22 cellular contexts compared by ENCODE assay signal in the genomic region with DNA sequence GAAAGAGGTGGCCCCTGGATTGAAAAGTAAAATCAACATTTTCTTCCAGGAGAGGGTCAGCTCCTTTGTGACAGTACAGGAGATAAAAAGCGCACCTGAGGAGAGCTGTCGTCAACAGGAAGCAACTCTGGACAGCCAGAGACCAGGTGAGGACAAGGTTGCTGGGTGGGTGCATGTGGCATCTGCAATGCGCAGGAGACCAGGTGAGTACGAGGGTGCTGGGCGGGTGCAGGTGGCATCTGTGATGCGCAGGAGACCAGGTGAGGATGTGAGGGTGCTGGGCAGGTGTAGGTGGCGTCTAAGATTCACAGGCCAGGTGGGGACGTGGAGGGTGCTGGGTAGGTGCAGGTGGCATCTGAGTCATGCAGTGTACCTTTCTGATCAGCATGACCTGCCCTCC.
"Had no signal": no experiment of that assay in that cellular context is flagged by ENCODE, and none has a peak within 500 bp of the region (broad histone marks: within the 10 kb centered on the region; RNA-seq: fewer than 3 reads in every experiment).

No MANE protein-coding gene starts in this region.

- H3K9me3 Mint-ChIP-seq: activated CD4-positive, alpha-beta T cell treated with anti-CD3 and anti-CD28 coated beads, Interleukin-2, amount 10 ng/mL, durations not matched to agents 24 days and 14 days; activated naive CD4-positive, alpha-beta T cell treated with anti-CD3 and anti-CD28 coated beads for 36 hours; activated naive CD8-positive, alpha-beta T cell treated with anti-CD3 and anti-CD28 coated beads, Interleukin-2, amount 50 U/mL, for 24 hours; activated T-cell treated with anti-CD3 and anti-CD28 coated beads, Interleukin-2, amount 50 U/mL, for 4 hours; brain; natural killer cell had no signal

- H3K36me3 Mint-ChIP-seq: natural killer cell had no signal

- H3K36me3 ChIP-seq: uterus had no signal

- H3K4me1 Mint-ChIP-seq: activated CD4-positive, alpha-beta T cell treated with anti-CD3 and anti-CD28 coated beads, Interleukin-2, amount 10 ng/mL, durations not matched to agents 24 days and 14 days; activated naive CD8-positive, alpha-beta T cell treated with anti-CD3 and anti-CD28 coated beads, Interleukin-2, amount 50 U/mL, for 24 hours; brain; natural killer cell had no signal

- DNase-seq: activated CD4-positive, alpha-beta T cell treated with anti-CD3 and anti-CD28 coated beads, Interleukin-2, amount 10 ng/mL, durations not matched to agents 24 days and 14 days; activated CD4-positive, CD25-positive, alpha-beta regulatory T cell; activated CD8-positive, alpha-beta memory T cell treated with anti-CD3 and anti-CD28 coated beads, Interleukin-2, amount 50 U/mL, for 4 hours; activated naive CD4-positive, alpha-beta T cell treated with anti-CD3 and anti-CD28 coated beads for 36 hours; activated naive CD8-positive, alpha-beta T cell treated with anti-CD3 and anti-CD28 coated beads, Interleukin-2, amount 50 U/mL, for 24 hours; activated T-cell treated with anti-CD3 and anti-CD28 coated beads, Interleukin-2, amount 50 U/mL, for 4 hours; anterior cingulate cortex; central memory CD4-positive, alpha-beta T cell; dorsolateral prefrontal cortex; hypothalamus; islet precursor cell; natural killer cell; nucleus accumbens; stimulated activated CD4-positive, alpha-beta T cell treated with anti-CD3 and anti-CD28 coated beads, Interleukin-12 subunit alpha, Interleukin-12 subunit beta, amount 100 ng/mL, for 4 hours; stimulated activated CD4-positive, alpha-beta T cell treated with anti-CD3 and anti-CD28 coated beads, Interleukin-1b, Interleukin-23, amount 100 ng/mL, for 48 hours; stimulated activated CD8-positive, alpha-beta memory T cell treated with anti-CD3 and anti-CD28 coated beads, Interleukin-4, amount 100 ng/mL, for 48 hours; stimulated activated naive CD4-positive, alpha-beta T cell treated with Interleukin-2 at 50 U/mL for 16 hours; T-helper 9 cell; uterus had no signal

- H3K27ac ChIP-seq: dorsolateral prefrontal cortex, lower lobe of right lung, tibial nerve, uterus had no signal

- H3K4me3 Mint-ChIP-seq: activated CD4-positive, alpha-beta T cell treated with anti-CD3 and anti-CD28 coated beads, Interleukin-2, amount 10 ng/mL, durations not matched to agents 24 days and 14 days; activated naive CD4-positive, alpha-beta T cell treated with anti-CD3 and anti-CD28 coated beads for 36 hours; activated naive CD8-positive, alpha-beta T cell treated with anti-CD3 and anti-CD28 coated beads, Interleukin-2, amount 50 U/mL, for 24 hours; activated T-cell treated with anti-CD3 and anti-CD28 coated beads, Interleukin-2, amount 50 U/mL, for 4 hours; brain; natural killer cell had no signal

- H3K27me3 ChIP-seq: dorsolateral prefrontal cortex, tibial nerve, uterus had no signal

- H3K27ac Mint-ChIP-seq: activated CD4-positive, alpha-beta T cell treated with anti-CD3 and anti-CD28 coated beads, Interleukin-2, amount 10 ng/mL, durations not matched to agents 24 days and 14 days; activated naive CD4-positive, alpha-beta T cell treated with anti-CD3 and anti-CD28 coated beads for 36 hours; activated naive CD8-positive, alpha-beta T cell treated with anti-CD3 and anti-CD28 coated beads, Interleukin-2, amount 50 U/mL, for 24 hours; brain; natural killer cell had no signal

- H3K4me1 ChIP-seq: lower lobe of right lung, tibial nerve, uterus had no signal

- ATAC-seq: activated naive CD8-positive, alpha-beta T cell treated with anti-CD3 and anti-CD28 coated beads, Interleukin-2, amount 50 U/mL, for 24 hours; activated T-cell treated with anti-CD3 and anti-CD28 coated beads, Interleukin-2, amount 50 U/mL, for 4 hours; lower lobe of right lung; natural killer cell had no signal

- H3K27me3 Mint-ChIP-seq: activated CD4-positive, alpha-beta T cell treated with anti-CD3 and anti-CD28 coated beads, Interleukin-2, amount 10 ng/mL, durations not matched to agents 24 days and 14 days; activated naive CD8-positive, alpha-beta T cell treated with anti-CD3 and anti-CD28 coated beads, Interleukin-2, amount 50 U/mL, for 24 hours; brain had no signal

- H3K9me3 ChIP-seq: lower lobe of right lung, tibial nerve, uterus had no signal

- H3K4me3 ChIP-seq: dorsolateral prefrontal cortex, lower lobe of right lung, tibial nerve, uterus had no signal
